Comparison of ENCODE assay signal across 34 cellular contexts in genomic region chr14:75742867-75743266, GRCh38.
"Had no signal": no experiment of that assay in that cellular context is flagged by ENCODE, and none has a peak within 500 bp of the region (broad histone marks: within the 10 kb centered on the region; RNA-seq: fewer than 3 reads in every experiment).

No MANE protein-coding gene starts in this region.

- ATAC-seq: activated naive CD4-positive, alpha-beta T cell treated with anti-CD3 and anti-CD28 coated beads, Interleukin-2, amount 50 U/mL, for 72 hours; activated naive CD8-positive, alpha-beta T cell treated with anti-CD3 and anti-CD28 coated beads, Interleukin-2, amount 50 U/mL, for 24 hours; activated T-cell treated with anti-CD3 and anti-CD28 coated beads, Interleukin-2, amount 50 U/mL, for 4 hours; activated T-cell treated with anti-CD3 and anti-CD28 coated beads, Interleukin-2, amount 50 U/mL, for 72 hours; activated T-helper 17 cell treated with anti-CD3 and anti-CD28 coated beads, Interleukin-2, amount 50 U/mL, for 72 hours had no signal

- H3K27ac ChIP-seq: adrenal gland, ascending aorta, brain microvascular endothelial cell, breast epithelium, cardiac muscle cell had no signal

- H3K36me3 ChIP-seq: adrenal gland, breast epithelium had no signal

- H3K4me3 ChIP-seq: adrenal gland, ascending aorta, breast epithelium, cardiac muscle cell had no signal

- DNase-seq: activated effector memory CD4-positive, alpha-beta T cell treated with anti-CD3 and anti-CD28 coated beads, Interleukin-2, amount 50 U/mL, for 16 hours; activated effector memory CD4-positive, alpha-beta T cell treated with Interleukin-2 at 50 U/mL for 16 hours; activated gamma-delta T cell; activated gamma-delta T cell treated with Interleukin-2 at 50 U/mL for 16 hours; activated naive CD4-positive, alpha-beta T cell; activated naive CD4-positive, alpha-beta T cell treated with anti-CD3 and anti-CD28 coated beads for 36 hours; activated naive CD4-positive, alpha-beta T cell treated with anti-CD3 and anti-CD28 coated beads, Interleukin-2, amount 10 ng/mL, durations not matched to agents 7 days and 5 days; activated naive CD4-positive, alpha-beta T cell treated with anti-CD3 and anti-CD28 coated beads, Interleukin-2, amount 50 U/mL, for 16 hours; activated naive CD4-positive, alpha-beta T cell treated with Interleukin-2 at 50 U/mL for 16 hours; activated naive CD8-positive, alpha-beta T cell treated with anti-CD3 and anti-CD28 coated beads for 36 hours; activated naive CD8-positive, alpha-beta T cell treated with anti-CD3 and anti-CD28 coated beads, Interleukin-2, amount 10 ng/mL, durations not matched to agents 7 days and 5 days; activated naive CD8-positive, alpha-beta T cell treated with anti-CD3 and anti-CD28 coated beads, Interleukin-2, amount 50 U/mL, for 24 hours; activated T-cell treated with anti-CD3 and anti-CD28 coated beads for 4 hours; activated T-cell treated with anti-CD3 and anti-CD28 coated beads, Interleukin-2, amount 50 U/mL, for 1 hour; activated T-cell treated with anti-CD3 and anti-CD28 coated beads, Interleukin-2, amount 50 U/mL, for 24 hours; activated T-cell treated with anti-CD3 and anti-CD28 coated beads, Interleukin-2, amount 50 U/mL, for 4 hours; activated T-cell treated with anti-CD3 and anti-CD28 coated beads, Interleukin-2, amount 50 U/mL, for 48 hours; activated T-cell treated with anti-CD3 and anti-CD28 coated beads, Interleukin-2, amount 50 U/mL, for 72 hours; adrenal gland; amniotic stem cell; amygdala; anterior cingulate cortex; aorta; brain microvascular endothelial cell; caudate nucleus; central memory CD4-positive, alpha-beta T cell; cerebellar nuclear complex had no signal

- FAIRE-seq: astrocyte, bronchial epithelial cell had no signal

- H3K9me3 ChIP-seq: adrenal gland, ascending aorta, breast epithelium had no signal

- H3K27me3 ChIP-seq: adrenal gland, ascending aorta, brain microvascular endothelial cell, breast epithelium, cardiac muscle cell had no signal

- H3K4me1 ChIP-seq: adrenal gland, breast epithelium had no signal
